Comparison of ENCODE assay signal across 15 cellular contexts in the genomic region with DNA sequence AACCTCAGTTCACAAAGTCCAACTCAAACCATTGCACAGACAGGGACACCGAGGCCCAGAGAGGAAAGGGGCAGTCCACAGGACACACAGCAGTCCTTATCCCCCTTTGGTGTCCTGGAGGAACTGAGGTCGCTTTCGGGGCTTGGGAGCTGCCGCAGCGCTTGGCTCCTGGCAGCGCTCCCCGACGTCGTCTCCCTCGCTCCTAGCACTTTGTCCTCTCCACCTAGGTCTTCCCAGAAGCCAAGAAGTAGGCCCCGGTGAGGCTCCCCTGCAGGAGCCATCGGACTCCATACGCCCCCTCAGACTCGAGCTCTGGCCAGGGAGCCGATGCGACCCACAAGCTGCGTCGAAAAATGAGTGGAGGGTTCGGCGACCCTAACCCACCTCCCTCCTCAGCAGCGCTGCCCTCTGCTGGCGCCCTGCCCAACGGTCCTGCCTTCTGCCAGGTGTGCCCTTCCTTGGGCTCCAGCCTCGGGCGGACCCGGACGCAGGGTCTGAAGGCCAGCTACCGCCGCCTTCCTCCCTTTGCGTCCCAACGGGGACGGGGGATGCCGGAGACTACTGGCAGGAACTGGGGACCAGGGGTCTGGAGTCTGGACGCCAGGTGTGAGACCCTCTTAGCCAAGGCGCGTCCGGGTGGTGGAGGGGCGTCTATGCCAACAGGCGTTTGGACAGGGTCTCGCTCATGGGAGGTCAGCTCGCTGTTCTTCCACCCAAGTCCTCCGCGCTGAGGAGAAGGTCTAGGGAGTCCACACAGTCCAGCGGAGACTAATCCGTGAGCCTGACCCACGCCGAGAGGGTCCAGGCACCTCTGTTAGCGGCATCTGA. TPM values are rescaled to one million over a fixed set of nuclear protein-coding genes. Genes with fewer than 3 reads are reported as not detected.
DNase-seq lines count a peak whose midpoint lies in the region; ATAC-seq and TF ChIP-seq lines count a peak whose summit lies in the region.
"Had no signal": no experiment of that assay in that cellular context is flagged by ENCODE, and none has a peak within 500 bp of the region (broad histone marks: within the 10 kb centered on the region; RNA-seq: fewer than 3 reads in every experiment).

No MANE protein-coding gene starts in this region.

- TF ChIP-seq POLR2A in heart left ventricle (IDR thresholded peaks at IDR 0.05): no peak
- TF ChIP-seq POLR2A in suprapubic skin (IDR thresholded peaks at IDR 0.05): no peak

- H3K36me3 ChIP-seq in heart left ventricle (no peaks in the 10 kb centered on the region), suprapubic skin (no peaks in the 10 kb centered on the region)
- H3K36me3 ChIP-seq: BLaER1, esophagus squamous epithelium, MG63 had no signal

- H3K9me3 ChIP-seq in heart left ventricle: no peaks in the 10 kb centered on the region
- H3K9me3 ChIP-seq in iPS-18c (ENCODE audit: control insufficient read depth, insufficient read depth, low read length): peaks cover 2% of the 10 kb centered on the region
- H3K9me3 ChIP-seq in suprapubic skin: no peaks in the 10 kb centered on the region
- H3K9me3 ChIP-seq: BLaER1, esophagus squamous epithelium had no signal

- ATAC-seq in Right ventricle myocardium inferior (no peak), heart left ventricle (no peak), SK-N-SH treated with all-trans-retinoic acid at 6 μM for 48 hours (peak; percentile 40), HG03354 (IDR thresholded peaks at IDR 0.05; ENCODE audit: poor library complexity, severe bottlenecking, unreplicated experiment) (no peak)

- intact Hi-C loops in Right ventricle myocardium inferior (cut with DNase I): no loop called here
- intact Hi-C loops in heart left ventricle (cut with DNase I): loop anchor here in 1 of 10 donors (10.0 kb wide), 1 partner anchor 178 kb away; no protein-coding TSS in a partner anchor

- H3K27me3 ChIP-seq in heart left ventricle: peaks cover 86 to 100% (median 99%) of the 10 kb centered on the region in 9 donors
- H3K27me3 ChIP-seq in suprapubic skin: peaks cover 100% of the 10 kb centered on the region

- no peak overlapping the region for H3K27ac ChIP-seq in heart left ventricle
- no peak overlapping the region for H3K27ac ChIP-seq in suprapubic skin
- H3K27ac ChIP-seq: BLaER1, esophagus squamous epithelium had no signal

- H3K4me1 ChIP-seq in heart left ventricle (peaks cover 2 to 75% (median 48%) of the 10 kb centered on the region in 12 donors), suprapubic skin (peaks cover 73% of the 10 kb centered on the region)
- H3K4me1 ChIP-seq: BLaER1 had no signal

- WGBS in heart left ventricle, 4 donors: 4 to 6% (median 5%) methylated on average over 26 to 48 of the region's 48 CpGs
- WGBS in suprapubic skin: 3% methylated on average over 8 of the region's 48 CpGs

- no peak for TF ChIP-seq CTCF in heart left ventricle (IDR thresholded peaks at IDR 0.05)
- TF ChIP-seq CTCF in suprapubic skin (IDR thresholded peaks at IDR 0.05): no peak

- CTCF ChIA-PET in HEK293T (lab: Yijun Ruan, JAX): interaction anchor here (0.6 kb wide), 1 partner anchor 205 kb away, joined by 3 read pairs; no protein-coding TSS in a partner anchor

- TF ChIP-seq EP300 in suprapubic skin (IDR thresholded peaks at IDR 0.05): no peak

- POLR2A ChIA-PET in HEK293T (lab: Yijun Ruan, JAX): no interaction called here

- H3K4me3 ChIP-seq in heart left ventricle: peak overlapping the region in 2 of 12 donors; percentile 4 to 13
- peak overlapping the region; percentile 4; the same call in 1 of the 2 replicates for H3K4me3 ChIP-seq in iPS-18c (ENCODE audit: insufficient read depth, low read depth, low read length)
- H3K4me3 ChIP-seq in suprapubic skin: peak overlapping the region; percentile 25
- H3K4me3 ChIP-seq: BLaER1, MG63 had no signal

- DNase-seq in Right ventricle myocardium inferior (ENCODE audit: missing footprints) (peak; percentile 44), heart left ventricle (no peak), suprapubic skin (ENCODE audit: low spot score in 2 of 2) (no peak), HEK293T (ENCODE audit: extremely low spot score) (no peak), EL (no peak)
- DNase-seq: esophagus squamous epithelium, islet precursor cell, MG63, NCI-H510A treated with DMSO at 0.1 percent for 48 hours had no signal

TF ChIP-seq in SK-N-SH treated with all-trans-retinoic acid at 6 μM for 48 hours, 23 proteins besides CTCF, POLR2A, EP300 and RAD21 (continues in another document):
- no peak for TF ChIP-seq ZNF565 (CRISPR knock-in tag; conservative IDR thresholded peaks at IDR 0.05; ENCODE audit: low read depth)
- TF ChIP-seq, protein P1, sequence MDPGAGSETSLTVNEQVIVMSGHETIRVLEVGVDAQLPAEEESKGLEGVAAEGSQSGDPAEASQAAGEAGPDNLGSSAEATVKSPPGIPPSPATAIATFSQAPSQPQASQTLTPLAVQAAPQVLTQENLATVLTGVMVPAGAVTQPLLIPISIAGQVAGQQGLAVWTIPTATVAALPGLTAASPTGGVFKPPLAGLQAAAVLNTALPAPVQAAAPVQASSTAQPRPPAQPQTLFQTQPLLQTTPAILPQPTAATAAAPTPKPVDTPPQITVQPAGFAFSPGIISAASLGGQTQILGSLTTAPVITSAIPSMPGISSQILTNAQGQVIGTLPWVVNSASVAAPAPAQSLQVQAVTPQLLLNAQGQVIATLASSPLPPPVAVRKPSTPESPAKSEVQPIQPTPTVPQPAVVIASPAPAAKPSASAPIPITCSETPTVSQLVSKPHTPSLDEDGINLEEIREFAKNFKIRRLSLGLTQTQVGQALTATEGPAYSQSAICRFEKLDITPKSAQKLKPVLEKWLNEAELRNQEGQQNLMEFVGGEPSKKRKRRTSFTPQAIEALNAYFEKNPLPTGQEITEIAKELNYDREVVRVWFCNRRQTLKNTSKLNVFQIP (CRISPR knock-in tag; IDR thresholded peaks at IDR 0.05; ENCODE audit: borderline replicate concordance, low read depth): no peak
- no peak for TF ChIP-seq BACH2 (CRISPR knock-in tag; IDR thresholded peaks at IDR 0.05; ENCODE audit: borderline replicate concordance)
- no peak for TF ChIP-seq TOX (CRISPR knock-in tag; IDR thresholded peaks at IDR 0.05; ENCODE audit: borderline replicate concordance)
- TF ChIP-seq ZC3H10 (CRISPR knock-in tag; IDR thresholded peaks at IDR 0.05): no peak
- TF ChIP-seq OSR1 (CRISPR knock-in tag; IDR thresholded peaks at IDR 0.05): no peak
- TF ChIP-seq RARB (CRISPR knock-in tag; IDR thresholded peaks at IDR 0.05): no peak

TF ChIP-seq in HEK293T, 16 proteins besides CTCF, POLR2A, EP300 and RAD21:
- TF ChIP-seq FOXK2 (IDR thresholded peaks at IDR 0.05) (no peak), LEF1 (IDR thresholded peaks at IDR 0.05; ENCODE audit: borderline replicate concordance) (no peak), L3MBTL2 (conservative IDR thresholded peaks at IDR 0.05) (no peak), FOXA1 (IDR thresholded peaks at IDR 0.05) (no peak), CTBP1 (IDR thresholded peaks at IDR 0.05; ENCODE audit: borderline replicate concordance) (no peak), ZNF384 (IDR thresholded peaks at IDR 0.05) (no peak), NFRKB (IDR thresholded peaks at IDR 0.05) (no peak), ELF4 (IDR thresholded peaks at IDR 0.05) (no peak), FOXM1 (IDR thresholded peaks at IDR 0.05; ENCODE audit: borderline replicate concordance) (no peak), SP1 (IDR thresholded peaks at IDR 0.05) (no peak), ARNT (IDR thresholded peaks at IDR 0.05) (no peak), HDGF (IDR thresholded peaks at IDR 0.05; ENCODE audit: borderline replicate concordance) (no peak), BHLHE40 (IDR thresholded peaks at IDR 0.05; ENCODE audit: borderline replicate concordance) (no peak), TARDBP (IDR thresholded peaks at IDR 0.05) (no peak), SUZ12 (IDR thresholded peaks at IDR 0.05) (no peak)
- TF ChIP-seq, protein P2, sequence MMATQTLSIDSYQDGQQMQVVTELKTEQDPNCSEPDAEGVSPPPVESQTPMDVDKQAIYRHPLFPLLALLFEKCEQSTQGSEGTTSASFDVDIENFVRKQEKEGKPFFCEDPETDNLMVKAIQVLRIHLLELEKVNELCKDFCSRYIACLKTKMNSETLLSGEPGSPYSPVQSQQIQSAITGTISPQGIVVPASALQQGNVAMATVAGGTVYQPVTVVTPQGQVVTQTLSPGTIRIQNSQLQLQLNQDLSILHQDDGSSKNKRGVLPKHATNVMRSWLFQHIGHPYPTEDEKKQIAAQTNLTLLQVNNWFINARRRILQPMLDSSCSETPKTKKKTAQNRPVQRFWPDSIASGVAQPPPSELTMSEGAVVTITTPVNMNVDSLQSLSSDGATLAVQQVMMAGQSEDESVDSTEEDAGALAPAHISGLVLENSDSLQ (IDR thresholded peaks at IDR 0.05): no peak
TF ChIP-seq in HEK293T: peak in this region for 0.

RNA-seq across cellular contexts. Expression of a gene that starts 2.1 kb away (rescaled TPM):
- total RNA-seq in Right ventricle myocardium inferior (not detected), heart left ventricle (under 1 TPM in 1 of 9 donors, not detected in 8; 0.14 TPM), suprapubic skin (not detected)
- polyA plus RNA-seq in heart left ventricle: not detected
- total RNA-seq: esophagus squamous epithelium, osteocyte, SK-MEL-5 had no signal

RNA-seq across cellular contexts. Expression of a gene that starts 31.3 kb away (rescaled TPM):
- 11.2 TPM for total RNA-seq in Right ventricle myocardium inferior
- 10 to 100 TPM; 10.6 to 16.0 (median 13.1) TPM for total RNA-seq in heart left ventricle
- polyA plus RNA-seq in heart left ventricle: 10 to 100 TPM; 10.6 to 19.7 TPM
- total RNA-seq in suprapubic skin: 10 to 100 TPM; 19.5 to 30.4 (median 23.8) TPM
